8 cellular contexts compared by ENCODE assay signal in the genomic region with DNA sequence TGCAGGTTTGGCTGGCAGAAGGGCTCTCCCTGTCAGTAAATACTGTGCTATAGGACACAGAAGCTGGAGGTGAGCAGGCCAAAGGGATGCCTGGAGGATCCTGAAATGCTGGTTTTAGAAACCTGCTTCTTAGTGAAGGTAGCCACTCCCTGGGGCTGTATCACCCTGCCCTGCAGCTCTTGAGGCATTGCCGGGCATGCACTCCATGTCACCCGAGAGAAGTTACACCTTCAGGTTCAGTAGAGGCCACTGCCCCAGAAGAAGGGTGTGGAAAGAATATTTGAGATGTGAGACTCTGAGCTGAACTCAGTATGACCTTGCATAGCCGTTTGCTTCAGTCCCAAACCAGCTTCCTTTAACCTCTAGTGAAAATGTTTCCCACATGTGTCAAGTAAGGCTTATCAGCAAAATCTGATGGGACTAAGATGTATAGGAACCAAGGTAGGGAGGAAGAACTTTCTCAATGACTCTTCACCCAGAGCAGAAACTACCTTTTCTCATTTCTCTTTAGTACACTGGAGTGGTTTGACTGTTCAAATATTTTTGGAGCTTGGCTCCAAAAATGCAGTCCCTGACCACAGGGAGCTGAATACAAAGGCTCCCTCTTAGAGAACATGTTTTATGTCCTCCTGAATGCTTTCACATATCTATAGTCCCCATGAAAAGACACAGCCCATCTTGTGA.
DNase-seq lines count a peak whose midpoint lies in the region; ATAC-seq and TF ChIP-seq lines count a peak whose summit lies in the region.

No MANE protein-coding gene starts in this region.

- intact Hi-C loops in left lung (cut with DNase I): no loop called here

- ATAC-seq in left lung: peak; percentile 69

- TF ChIP-seq CTCF in GM20000 (IDR thresholded peaks at IDR 0.05; ENCODE audit: extremely low read depth, missing control alignments): no peak
- no peak for TF ChIP-seq CTCF in left lung (IDR thresholded peaks at IDR 0.05)

- no peak overlapping the region for H3K4me3 ChIP-seq in left lung

- H3K27ac ChIP-seq in left lung: peak overlapping the region in 1 of 2 donors; percentile 4

- no peaks in the 10 kb centered on the region for H3K36me3 ChIP-seq in left lung

- no peaks in the 10 kb centered on the region for H3K27me3 ChIP-seq in left lung

- DNase-seq in ELR (ENCODE audit: low read depth) (peak; percentile 2), GM20000 (ENCODE audit: low spot score) (peak; percentile 6), HPDE6-E6E7 (ENCODE audit: extremely low spot score) (peak; percentile 71), left lung (no peak), NCI-H1105 (lab: John Stamatoyannopoulos, UW) (no peak), GOT3 (lab: John Stamatoyannopoulos, UW) (no peak), DMS 273 (lab: John Stamatoyannopoulos, UW; ENCODE audit: unreplicated experiment) (no peak), CD1c-positive myeloid dendritic cell (ENCODE audit: extremely low spot score) (no peak)

- peaks cover 8 to 10% of the 10 kb centered on the region in 2 donors for H3K4me1 ChIP-seq in left lung

- H3K9me3 ChIP-seq in left lung: peaks cover 0 to 11% of the 10 kb centered on the region in 2 donors

Comparison
In these comparisons a context has a peak if more than half of its experiments do, and no peak if none do; other contexts are left out.
1. DNase-seq: peak in ELR (single experiment), GM20000 (single experiment) and HPDE6-E6E7 (single experiment); none in left lung (0 of 2), NCI-H1105 (single experiment), GOT3 (single experiment), DMS 273 (single experiment) and CD1c-positive myeloid dendritic cell (single experiment).